In the genomic region with DNA sequence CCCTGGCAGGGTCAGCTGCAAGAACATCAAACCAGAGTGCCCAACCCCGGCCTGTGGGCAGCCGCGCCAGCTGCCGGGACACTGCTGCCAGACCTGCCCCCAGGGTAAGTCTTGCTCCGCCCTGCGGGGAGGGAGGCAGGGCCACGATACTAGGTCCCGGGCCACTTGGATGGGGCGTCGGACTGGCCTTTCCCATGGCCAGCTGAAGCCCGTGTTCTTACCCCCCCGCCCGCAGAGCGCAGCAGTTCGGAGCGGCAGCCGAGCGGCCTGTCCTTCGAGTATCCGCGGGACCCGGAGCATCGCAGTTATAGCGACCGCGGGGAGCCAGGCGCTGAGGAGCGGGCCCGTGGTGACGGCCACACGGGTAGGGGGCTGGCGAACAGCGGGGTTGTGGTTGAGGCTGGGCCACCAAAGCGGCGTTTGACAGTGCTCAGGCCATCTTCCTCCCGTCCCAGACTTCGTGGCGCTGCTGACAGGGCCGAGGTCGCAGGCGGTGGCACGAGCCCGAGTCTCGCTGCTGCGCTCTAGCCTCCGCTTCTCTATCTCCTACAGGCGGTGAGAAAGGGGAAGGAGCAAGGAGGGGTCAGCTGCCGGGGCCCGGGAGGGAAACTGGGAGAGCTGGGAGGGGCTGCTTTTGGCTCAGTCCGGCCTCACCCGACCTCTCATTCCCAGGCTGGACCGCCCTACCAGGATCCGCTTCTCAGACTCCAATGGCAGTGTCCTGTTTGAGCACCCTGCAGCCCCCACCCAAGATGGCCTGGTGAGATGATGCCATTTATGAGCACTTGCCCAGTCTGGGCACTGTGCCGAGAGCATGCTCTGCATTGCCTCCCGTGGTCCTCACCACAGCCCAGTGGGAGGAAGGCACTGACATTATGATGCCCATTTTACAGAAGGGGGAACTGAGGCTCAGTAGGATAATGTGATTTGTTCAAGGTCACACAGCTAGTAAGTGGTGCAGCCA, we compare ENCODE assay signal across 7 cellular contexts. TPM values are rescaled to one million over a fixed set of nuclear protein-coding genes. Genes with fewer than 3 reads are reported as not detected.
DNase-seq lines count a peak whose midpoint lies in the region; ATAC-seq and TF ChIP-seq lines count a peak whose summit lies in the region.
"Had no signal": no experiment of that assay in that cellular context is flagged by ENCODE, and none has a peak within 500 bp of the region (broad histone marks: within the 10 kb centered on the region; RNA-seq: fewer than 3 reads in every experiment).

No MANE protein-coding gene starts in this region.

- H3K27ac Mint-ChIP-seq in neural progenitor cell = no peak overlapping the region
- H3K27ac Mint-ChIP-seq in activated CD4-positive, alpha-beta memory T cell treated with anti-CD3 and anti-CD28 coated beads, Interleukin-2, amount 10 ng/mL, durations not matched to agents 7 days and 5 days = no peak overlapping the region

- peaks cover 38% of the 10 kb centered on the region for H3K27me3 Mint-ChIP-seq in neural progenitor cell (ENCODE audit: insufficient read depth, low read depth)
- H3K27me3 Mint-ChIP-seq in activated CD4-positive, alpha-beta memory T cell treated with anti-CD3 and anti-CD28 coated beads, Interleukin-2, amount 10 ng/mL, durations not matched to agents 7 days and 5 days = peaks cover 50% of the 10 kb centered on the region

- BruUV-seq in HCT116 (replicated peaks; lab: Mats Ljungman, UMichigan) = no TSS peak

- no peaks in the 10 kb centered on the region for H3K79me2 ChIP-seq in HCT116 (ENCODE audit: insufficient read depth, low read length)
- H3K79me2 ChIP-seq in neural progenitor cell (ENCODE audit: low read depth) = no peaks in the 10 kb centered on the region

- no peak for TF ChIP-seq RAD21 in HCT116 (IDR thresholded peaks at IDR 0.05; ENCODE audit: low read depth)

- H3K4me1 ChIP-seq in HCT116 (ENCODE audit: control insufficient read depth in 1 of 2, insufficient read depth in 2 of 2, low read length in 2 of 2) = peaks cover 4 to 20% of the 10 kb centered on the region in 2 experiments; a peak in 2 of 4 replicates
- peaks cover 21 to 24% of the 10 kb centered on the region in 2 donors for H3K4me1 ChIP-seq in duodenal mucosa (ENCODE audit: control insufficient read depth in 1 of 2, insufficient read depth in 2 of 2, low read length in 2 of 2)
- H3K4me1 ChIP-seq in neural progenitor cell = peaks cover 34% of the 10 kb centered on the region

- H3K9me2 ChIP-seq in HCT116 (ENCODE audit: insufficient read depth) = no peaks in the 10 kb centered on the region

- H3K9me3 Mint-ChIP-seq in neural progenitor cell = no peaks in the 10 kb centered on the region
- H3K9me3 Mint-ChIP-seq in activated CD4-positive, alpha-beta memory T cell treated with anti-CD3 and anti-CD28 coated beads, Interleukin-2, amount 10 ng/mL, durations not matched to agents 7 days and 5 days = no peaks in the 10 kb centered on the region

- H3K4me1 Mint-ChIP-seq in neural progenitor cell = peaks cover 24% of the 10 kb centered on the region
- H3K4me1 Mint-ChIP-seq in activated CD4-positive, alpha-beta memory T cell treated with anti-CD3 and anti-CD28 coated beads, Interleukin-2, amount 10 ng/mL, durations not matched to agents 7 days and 5 days = peaks cover 5% of the 10 kb centered on the region

- no peaks in the 10 kb centered on the region for H3K9me3 ChIP-seq in HCT116 (ENCODE audit: control insufficient read depth in 1 of 2, insufficient read depth in 1 of 2, low read depth in 1 of 2, low read length in 2 of 2)
- no peaks in the 10 kb centered on the region for H3K9me3 ChIP-seq in duodenal mucosa (ENCODE audit: control insufficient read depth in 1 of 2, low read length in 2 of 2)
- H3K9me3 ChIP-seq in neural progenitor cell (ENCODE audit: low read depth) = no peaks in the 10 kb centered on the region

- RAD21 ChIA-PET in HCT116 (lab: Charles Lee; ENCODE audit: low non-redundant PET in 1 of 2, low total read pairs in 2 of 2, uncharacterized antibody in 2 of 2, unreplicated experiment in 2 of 2) = no interaction called here

- ATAC-seq in HCT116 (no peak), GM21390 (IDR thresholded peaks at IDR 0.05; ENCODE audit: unreplicated experiment) (no peak)

- intact Hi-C loops in HCT116 (cut with micrococcal nuclease) = no loop called here

- no peak overlapping the region for H3K9ac ChIP-seq in HCT116 (ENCODE audit: low read length)
- H3K9ac ChIP-seq in duodenal mucosa (ENCODE audit: low read depth in 1 of 2, low read length in 2 of 2) = no peak overlapping the region
- H3K9ac ChIP-seq in neural progenitor cell = no peak overlapping the region

- H3K4me2 ChIP-seq in HCT116 (ENCODE audit: low read length) (peak overlapping the region; percentile 87; the same call in 1 of the 2 replicates), neural progenitor cell (peak overlapping the region; percentile 88)

- H3F3A ChIP-seq in neural progenitor cell (ENCODE audit: low read depth) = peaks cover 32% of the 10 kb centered on the region

- H3K4me3 ChIP-seq in HCT116 (replicated peaks in 1 of 2; ENCODE audit: low read depth in 1 of 2, low read length in 2 of 2) = no peak overlapping the region
- H3K4me3 ChIP-seq in duodenal mucosa (ENCODE audit: low read depth in 1 of 2, low read length in 2 of 2) = peak overlapping the region; percentile 29 to 53
- peak overlapping the region; percentile 67 for H3K4me3 ChIP-seq in neural progenitor cell

- DNase-seq in HCT116 (ENCODE audit: low read depth, low spot score) = no peak
- DNase-seq in neural progenitor cell (ENCODE audit: low spot score) = peak; percentile 74
- no peak for DNase-seq in activated CD4-positive, alpha-beta memory T cell treated with anti-CD3 and anti-CD28 coated beads, Interleukin-2, amount 10 ng/mL, durations not matched to agents 7 days and 5 days
- no peak for DNase-seq in AG08396 (ENCODE audit: low spot score)

- H3K27me3 ChIP-seq in HCT116 (ENCODE audit: insufficient read depth, low read length) (no peaks in the 10 kb centered on the region), duodenal mucosa (ENCODE audit: control insufficient read depth in 1 of 2, insufficient read depth in 2 of 2, low read length in 2 of 2) (peaks cover 46 to 48% of the 10 kb centered on the region in 2 donors), neural progenitor cell (peaks cover 49% of the 10 kb centered on the region)

- TF ChIP-seq CTCF in HCT116 (IDR thresholded peaks at IDR 0.05 in 2 of 3, conservative IDR thresholded peaks at IDR 0.05 in 1 of 3; ENCODE audit: borderline replicate concordance in 1 of 3, insufficient read depth in 1 of 3, low read depth in 2 of 3, low read length in 2 of 3) (no peak), neural progenitor cell (IDR thresholded peaks at IDR 0.05) (no peak)

- no peaks in the 10 kb centered on the region for H3K36me3 ChIP-seq in HCT116 (ENCODE audit: control insufficient read depth in 1 of 2, insufficient read depth in 2 of 2, low read length in 2 of 2)
- H3K36me3 ChIP-seq in duodenal mucosa (ENCODE audit: control insufficient read depth in 1 of 2, insufficient read depth in 2 of 2, low read length in 2 of 2) = no peaks in the 10 kb centered on the region
- H3K36me3 ChIP-seq in neural progenitor cell = no peaks in the 10 kb centered on the region

- no peak for TF ChIP-seq POLR2A in HCT116 (IDR thresholded peaks at IDR 0.05; ENCODE audit: borderline replicate concordance, extremely low read depth, insufficient read depth, insufficient read length)

- H2AFZ ChIP-seq in HCT116 (ENCODE audit: low read depth, low read length, poor library complexity, severe bottlenecking) (no peak overlapping the region), neural progenitor cell (replicated peaks) (peak overlapping the region; percentile 91)

- peak overlapping the region; percentile 82 for H3K4me3 Mint-ChIP-seq in neural progenitor cell
- no peak overlapping the region for H3K4me3 Mint-ChIP-seq in activated CD4-positive, alpha-beta memory T cell treated with anti-CD3 and anti-CD28 coated beads, Interleukin-2, amount 10 ng/mL, durations not matched to agents 7 days and 5 days

- H3K27ac ChIP-seq in HCT116 (ENCODE audit: low read depth, low read length) (no peak overlapping the region), duodenal mucosa (ENCODE audit: low read depth, low read length) (no peak overlapping the region), neural progenitor cell (no peak overlapping the region)

- POLR2A ChIA-PET in HCT116 (lab: Charles Lee) = no interaction called here
- POLR2A ChIA-PET in activated CD4-positive, alpha-beta memory T cell treated with anti-CD3 and anti-CD28 coated beads, Interleukin-2, amount 10 ng/mL, durations not matched to agents 7 days and 5 days (lab: Charles Lee) = no interaction called here

- H4K20me1 ChIP-seq in HCT116 (ENCODE audit: insufficient read depth) (no peaks in the 10 kb centered on the region), neural progenitor cell (ENCODE audit: low read depth) (peaks cover 8% of the 10 kb centered on the region)

- CTCF ChIA-PET in HCT116 (lab: Charles Lee) = no interaction called here
- CTCF ChIA-PET in activated CD4-positive, alpha-beta memory T cell treated with anti-CD3 and anti-CD28 coated beads, Interleukin-2, amount 10 ng/mL, durations not matched to agents 7 days and 5 days (lab: Charles Lee) = interaction anchor here (0.7 to 2.4 kb wide), 2 partner anchors 9 to 132 kb away, joined by 3 to 17 read pairs; no protein-coding TSS in a partner anchor

- H3K36me3 Mint-ChIP-seq in neural progenitor cell = no peaks in the 10 kb centered on the region
- no peaks in the 10 kb centered on the region for H3K36me3 Mint-ChIP-seq in activated CD4-positive, alpha-beta memory T cell treated with anti-CD3 and anti-CD28 coated beads, Interleukin-2, amount 10 ng/mL, durations not matched to agents 7 days and 5 days (ENCODE audit: low read depth)

RNA-seq across cellular contexts. Expression of a gene that starts 1.7 kb away (rescaled TPM):
- 8.0 TPM for total RNA-seq in HCT116 (2021; ENCODE audit: unreplicated experiment)
- polyA plus RNA-seq in HCT116 (2012) = 7.6 and 10.5 TPM in 2 replicates
- 2.3 and 6.8 TPM in 2 replicates for total RNA-seq in neural progenitor cell (ENCODE audit: low replicate concordance)
- not detected for total RNA-seq in activated CD4-positive, alpha-beta memory T cell treated with anti-CD3 and anti-CD28 coated beads, Interleukin-2, amount 10 ng/mL, durations not matched to agents 7 days and 5 days
- total RNA-seq: T-helper 1 cell treated with Interleukin-12 subunit alpha and Interleukin-12 subunit beta and Interleukin-4 antibody, amounts not matched to agents 30 ng/mL and 1 ng/mL, for 36 hours had no signal

RNA-seq across cellular contexts. Expression of a gene that starts 3.5 kb away (rescaled TPM):
- not detected for total RNA-seq in HCT116 (2021; ENCODE audit: unreplicated experiment)
- 0.15 and 0.25 TPM in 2 replicates for polyA plus RNA-seq in HCT116 (2012)
- total RNA-seq in neural progenitor cell (ENCODE audit: low replicate concordance) = 0.31 and 2.3 TPM in 2 replicates
- total RNA-seq in activated CD4-positive, alpha-beta memory T cell treated with anti-CD3 and anti-CD28 coated beads, Interleukin-2, amount 10 ng/mL, durations not matched to agents 7 days and 5 days = not detected
- total RNA-seq: T-helper 1 cell treated with Interleukin-12 subunit alpha and Interleukin-12 subunit beta and Interleukin-4 antibody, amounts not matched to agents 30 ng/mL and 1 ng/mL, for 36 hours had no signal

RNA-seq across cellular contexts. Expression of a gene that starts 20.0 kb away (rescaled TPM):
- total RNA-seq in HCT116 (2021; ENCODE audit: unreplicated experiment) (156 TPM), neural progenitor cell (ENCODE audit: low replicate concordance) (128 and 173 TPM in 2 replicates)
- polyA plus RNA-seq in HCT116 (2012) = 215 and 240 TPM in 2 replicates
- total RNA-seq in activated CD4-positive, alpha-beta memory T cell treated with anti-CD3 and anti-CD28 coated beads, Interleukin-2, amount 10 ng/mL, durations not matched to agents 7 days and 5 days = 10 to 100 TPM; 73.9 to 79.3 TPM

RNA-seq across cellular contexts. Expression of a gene that starts 20.1 kb away (rescaled TPM):
- total RNA-seq in HCT116 (2021; ENCODE audit: unreplicated experiment) (21.6 TPM), neural progenitor cell (ENCODE audit: low replicate concordance) (16.5 and 38.2 TPM in 2 replicates)
- polyA plus RNA-seq in HCT116 (2012) = 11.5 and 13.5 TPM in 2 replicates
- 1 to 10 TPM; 3.6 to 4.9 TPM for total RNA-seq in activated CD4-positive, alpha-beta memory T cell treated with anti-CD3 and anti-CD28 coated beads, Interleukin-2, amount 10 ng/mL, durations not matched to agents 7 days and 5 days

RNA-seq across cellular contexts. Expression of a gene that starts 44.1 kb away (rescaled TPM):
- total RNA-seq in HCT116 (2021; ENCODE audit: unreplicated experiment) (17.8 TPM), neural progenitor cell (ENCODE audit: low replicate concordance) (17.2 and 37.7 TPM in 2 replicates)
- polyA plus RNA-seq in HCT116 (2012) = 16.5 and 18.7 TPM in 2 replicates
- 1 to 10 TPM; 6.5 to 8.7 TPM for total RNA-seq in activated CD4-positive, alpha-beta memory T cell treated with anti-CD3 and anti-CD28 coated beads, Interleukin-2, amount 10 ng/mL, durations not matched to agents 7 days and 5 days

Comparison
In these comparisons a context has a peak if more than half of its experiments do, and no peak if none do; other contexts are left out.
1. H3K4me3 ChIP-seq: peak in duodenal mucosa (2 of 2) and neural progenitor cell (single experiment); none in HCT116 (0 of 2).